1 cellular context compared by ENCODE assay signal in genomic region chr6:84536914-84537638, GRCh38.
TF ChIP-seq lines count a peak whose summit lies in the region.

No MANE protein-coding gene starts in this region.

TF ChIP-seq in endothelial cell of umbilical vein, 7 proteins besides CTCF, POLR2A, EP300 and RAD21 (continued from another document):
- no peak for TF ChIP-seq GATA2 (IDR thresholded peaks at IDR 0.05; ENCODE audit: insufficient read depth, insufficient read length, low read depth, low read length)
